8 cellular contexts compared by ENCODE assay signal in genomic region chrX:68498508-68499379, GRCh38. TPM values are rescaled to one million over a fixed set of nuclear protein-coding genes. Genes with fewer than 3 reads are reported as not detected.
DNase-seq lines count a peak whose midpoint lies in the region; ATAC-seq and TF ChIP-seq lines count a peak whose summit lies in the region.

YIPF6 (plus strand) TSS chrX:68499051; CDS start chrX:68499067, 16 bp downstream.

- H2AFZ ChIP-seq in OCI-LY3 (ENCODE audit: low read depth, low read length): peak within 1 kb of the TSS; percentile 92

- peak; percentile 98 for ATAC-seq in GM21367 (IDR thresholded peaks at IDR 0.05; ENCODE audit: unreplicated experiment)

- no peaks in the 10 kb centered on the region for H3K36me3 ChIP-seq in OCI-LY3 (replicated peaks; ENCODE audit: low read depth, low read length)

- peaks cover 58% of the 10 kb centered on the region for H3K79me2 ChIP-seq in OCI-LY3 (ENCODE audit: low read length)

- H3K27me3 ChIP-seq in OCI-LY3 (ENCODE audit: low read depth, low read length): no peaks in the 10 kb centered on the region

- H3K4me1 ChIP-seq in OCI-LY3 (ENCODE audit: low read length): peaks cover 5% of the 10 kb centered on the region

- peak within 1 kb of the TSS; percentile 99 for H3K4me3 ChIP-seq in OCI-LY3 (ENCODE audit: low read length)

- peak within 1 kb of the TSS; percentile 97 for H3K4me2 ChIP-seq in OCI-LY3 (ENCODE audit: low read length)

- peak within 1 kb of the TSS; percentile 57 for H3K27ac ChIP-seq in OCI-LY3 (ENCODE audit: low read length)
- peak within 1 kb of the TSS; percentile 78 for H3K27ac ChIP-seq in epithelial cell of prostate

- no peak for TF ChIP-seq CTCF in OCI-LY3 (IDR thresholded peaks at IDR 0.05; ENCODE audit: low read depth, low read length)

- no peaks in the 10 kb centered on the region for H4K20me1 ChIP-seq in OCI-LY3 (ENCODE audit: insufficient read depth, low read length)

- peak within 1 kb of the TSS; percentile 91 for H3K9ac ChIP-seq in OCI-LY3 (ENCODE audit: low read length)

- H3K9me3 ChIP-seq in OCI-LY3 (ENCODE audit: insufficient read depth, low read length): no peaks in the 10 kb centered on the region

- peak; percentile 82 for DNase-seq in DMS 273 (lab: John Stamatoyannopoulos, UW; ENCODE audit: unreplicated experiment)
- DNase-seq in HUDEP-2 (lab: John Stamatoyannopoulos, UW; ENCODE audit: unreplicated experiment in 76 of 76): peak in 71 of 76 experiments; percentile 1 to 70 (median 45)
- DNase-seq in activated T-cell treated with anti-CD3 and anti-CD28 coated beads for 48 hours (ENCODE audit: low read depth): peak; percentile 55
- no peak for DNase-seq in epithelial cell of prostate (ENCODE audit: low read depth, low spot score)
- peak; percentile 78 for DNase-seq in mucosa of gallbladder (ENCODE audit: low spot score)
- peak; percentile 74 for DNase-seq in stimulated activated CD8-positive, alpha-beta memory T cell treated with anti-CD3 and anti-CD28 coated beads, Interleukin-4, amount 100 ng/mL, for 48 hours

RNA-seq across cellular contexts. Expression of gene YIPF6, which starts in this region (rescaled TPM):
- 47.7 TPM for total RNA-seq in mucosa of gallbladder
